ENCODE assay signal across 8 cellular contexts in genomic region chr14:95993768-95994592, GRCh38. TPM values are rescaled to one million over a fixed set of nuclear protein-coding genes. Genes with fewer than 3 reads are reported as not detected.
A peak's percentile ranks its signal among the peaks of the same experiment; 100 is the strongest.
DNase-seq lines count a peak whose midpoint lies in the region; ATAC-seq and TF ChIP-seq lines count a peak whose summit lies in the region.

No MANE protein-coding gene starts in this region.

- intact Hi-C loops in Right ventricle myocardium superior (cut with DNase I) (loop anchor here (2.0 kb wide), 1 partner anchor 433 kb away; no protein-coding TSS in a partner anchor), left ventricle myocardium superior (cut with micrococcal nuclease) (loop anchor here (2.0 to 5.0 kb wide), 2 partner anchors 278 to 433 kb away; no protein-coding TSS in a partner anchor), lower lobe of right lung (cut with DNase I) (no loop called here), vagina (cut with DNase I) (loop anchor here (5.0 to 10.0 kb wide), 2 partner anchors 101 to 437 kb away; no protein-coding TSS in a partner anchor)

- TF ChIP-seq CTCF in RWPE2 (IDR thresholded peaks at IDR 0.05; ENCODE audit: poor library complexity, severe bottlenecking): peak; percentile 94
- peak; percentile 77 for TF ChIP-seq CTCF in lower lobe of right lung (IDR thresholded peaks at IDR 0.05)
- peak; percentile 34 to 76 (median 51) for TF ChIP-seq CTCF in vagina (IDR thresholded peaks at IDR 0.05)

- H3K27ac ChIP-seq in RWPE2 (ENCODE audit: poor library complexity, severe bottlenecking) (no peak overlapping the region), lower lobe of right lung (no peak overlapping the region), vagina (no peak overlapping the region)

- H3K27me3 ChIP-seq in RWPE2 (ENCODE audit: insufficient read depth, poor library complexity, severe bottlenecking) (peaks cover 11% of the 10 kb centered on the region), lower lobe of right lung (ENCODE audit: low read depth) (peaks cover 8% of the 10 kb centered on the region), vagina (no peaks in the 10 kb centered on the region)

- H3K36me3 ChIP-seq in RWPE2 (ENCODE audit: low read depth) (no peaks in the 10 kb centered on the region), lower lobe of right lung (no peaks in the 10 kb centered on the region), vagina (no peaks in the 10 kb centered on the region)

- H3K4me1 ChIP-seq in RWPE2 (ENCODE audit: insufficient read depth, poor library complexity, severe bottlenecking) (no peaks in the 10 kb centered on the region), lower lobe of right lung (no peaks in the 10 kb centered on the region), vagina (no peaks in the 10 kb centered on the region)

- no peak for DNase-seq in Right ventricle myocardium superior
- DNase-seq in left ventricle myocardium superior: no peak
- peak; percentile 58 for DNase-seq in LoVo (ENCODE audit: low spot score)
- DNase-seq in RWPE2 (ENCODE audit: low spot score): no peak
- DNase-seq in dermis blood vessel endothelial cell: peak; percentile 67
- no peak for DNase-seq in lower lobe of right lung
- DNase-seq in vagina (ENCODE audit: extremely low spot score in 2 of 2): no peak

- no peaks in the 10 kb centered on the region for H3K9me3 ChIP-seq in RWPE2 (ENCODE audit: severe bottlenecking)
- no peaks in the 10 kb centered on the region for H3K9me3 ChIP-seq in lower lobe of right lung
- peaks cover 6% of the 10 kb centered on the region for H3K9me3 ChIP-seq in vagina

- ATAC-seq in Right ventricle myocardium superior (ENCODE audit: poor library complexity) (peak; percentile 38), left ventricle myocardium superior (no peak), RWPE2 (ENCODE audit: low read depth) (peak; percentile 56), lower lobe of right lung (peak; percentile 33 to 37), GM21367 (IDR thresholded peaks at IDR 0.05; ENCODE audit: unreplicated experiment) (no peak)

- H3K4me3 ChIP-seq in RWPE2 (ENCODE audit: severe bottlenecking) (no peak overlapping the region), lower lobe of right lung (no peak overlapping the region), vagina (no peak overlapping the region)

- TF ChIP-seq POLR2A in vagina (IDR thresholded peaks at IDR 0.05): no peak

RNA-seq across cellular contexts. Expression of gene C14orf132, which starts 45.2 kb away (rescaled TPM):
- total RNA-seq in Right ventricle myocardium superior (2.4 TPM), left ventricle myocardium superior (2.4 TPM), dermis blood vessel endothelial cell (2.8 and 3.7 TPM in 2 replicates), lower lobe of right lung (44.8 TPM), vagina (12.0 TPM)

Comparison
In these comparisons a context has a peak if more than half of its experiments do, and no peak if none do; other contexts are left out.
1. ATAC-seq: peak in Right ventricle myocardium superior (single experiment), RWPE2 (single experiment) and lower lobe of right lung (2 of 2); none in left ventricle myocardium superior (single experiment) and GM21367 (single experiment).
2. DNase-seq: peak in LoVo (single experiment) and dermis blood vessel endothelial cell (single experiment); none in Right ventricle myocardium superior (single experiment), left ventricle myocardium superior (single experiment), RWPE2 (single experiment), lower lobe of right lung (single experiment) and vagina (0 of 2).
3. Peak in every context shown above with its lines, with median percentiles within 50 percentile points of each other: CTCF ChIP-seq.